In genomic region chr12:6965026-6965661, GRCh38 we compare ENCODE assay signal across 8 cellular contexts. TPM values are rescaled to one million over a fixed set of nuclear protein-coding genes. Genes with fewer than 3 reads are reported as not detected.
DNase-seq lines count a peak whose midpoint lies in the region; TF ChIP-seq lines count a peak whose summit lies in the region.

No MANE protein-coding gene starts in this region.

- H3K27me3 Mint-ChIP-seq in activated T-helper 2 cell treated with anti-CD3 and anti-CD28 coated beads, Interferon-gamma antibody, Interleukin-2, Interleukin-4, amounts not matched to agents 10 μg/mL and 5 μg/mL and 100 μg/mL, durations not matched to agents 14 hours and 24 hours and 36 hours (ENCODE audit: low read depth) = no peaks in the 10 kb centered on the region

- DNase-seq in AG08395 (ENCODE audit: low spot score) (peak; percentile 89), LHCN-M2 (ENCODE audit: low read depth) (peak; percentile 81), RPMI7951 (ENCODE audit: low read depth) (peak; percentile 67), fibroblast of the conjunctiva (ENCODE audit: low read depth) (peak; percentile 82), nucleus accumbens (lab: John Stamatoyannopoulos, UW) (peak in 51 of 56 donors; percentile 31 to 88 (median 62)), suprapubic skin (ENCODE audit: low spot score in 2 of 2) (peak; percentile 91 to 95)
- peak; percentile 80 for DNase-seq in activated T-helper 2 cell treated with anti-CD3 and anti-CD28 coated beads, Interferon-gamma antibody, Interleukin-2, Interleukin-4, amounts not matched to agents 10 μg/mL and 5 μg/mL and 100 μg/mL, durations not matched to agents 14 hours and 24 hours and 36 hours (ENCODE audit: low spot score)

- TF ChIP-seq POLR2A in GM18951 (IDR thresholded peaks at IDR 0.05; ENCODE audit: extremely low read depth, insufficient read depth, insufficient read length) (peak; percentile 40), suprapubic skin (IDR thresholded peaks at IDR 0.05) (no peak)

- in situ Hi-C loops in GM18951 (cut with MboI; ENCODE audit: low sequenced_read_pairs, unreplicated experiment) = no loop called here

- H3K9me3 ChIP-seq in suprapubic skin = no peaks in the 10 kb centered on the region

- no peak for TF ChIP-seq EP300 in suprapubic skin (IDR thresholded peaks at IDR 0.05)

- H3K4me3 ChIP-seq in suprapubic skin = peak overlapping the region; percentile 60

- peaks cover 40% of the 10 kb centered on the region for H3K36me3 ChIP-seq in suprapubic skin

- H3K27ac Mint-ChIP-seq in activated T-helper 2 cell treated with anti-CD3 and anti-CD28 coated beads, Interferon-gamma antibody, Interleukin-2, Interleukin-4, amounts not matched to agents 10 μg/mL and 5 μg/mL and 100 μg/mL, durations not matched to agents 14 hours and 24 hours and 36 hours = peak overlapping the region; percentile 75

- 22% methylated on average over 8 of the region's 12 CpGs for WGBS in suprapubic skin

- H3K27ac ChIP-seq in suprapubic skin = peak overlapping the region; percentile 93

- TF ChIP-seq CTCF in suprapubic skin (IDR thresholded peaks at IDR 0.05) = peak; percentile 89 to 92

- intact Hi-C loops in activated T-helper 2 cell treated with anti-CD3 and anti-CD28 coated beads, Interferon-gamma antibody, Interleukin-2, Interleukin-4, amounts not matched to agents 10 μg/mL and 5 μg/mL and 100 μg/mL, durations not matched to agents 14 hours and 24 hours and 36 hours (cut with micrococcal nuclease) = loop anchor here (1.0 to 2.0 kb wide), 2 partner anchors 21 to 40 kb away; partner anchors contain the start of gene C12orf57

- H3K36me3 Mint-ChIP-seq in activated T-helper 2 cell treated with anti-CD3 and anti-CD28 coated beads, Interferon-gamma antibody, Interleukin-2, Interleukin-4, amounts not matched to agents 10 μg/mL and 5 μg/mL and 100 μg/mL, durations not matched to agents 14 hours and 24 hours and 36 hours (ENCODE audit: low read depth) = peaks cover 71% of the 10 kb centered on the region

- H3K9me3 Mint-ChIP-seq in activated T-helper 2 cell treated with anti-CD3 and anti-CD28 coated beads, Interferon-gamma antibody, Interleukin-2, Interleukin-4, amounts not matched to agents 10 μg/mL and 5 μg/mL and 100 μg/mL, durations not matched to agents 14 hours and 24 hours and 36 hours = no peaks in the 10 kb centered on the region

- H3K4me1 ChIP-seq in suprapubic skin = peaks cover 84% of the 10 kb centered on the region

- H3K4me1 Mint-ChIP-seq in activated T-helper 2 cell treated with anti-CD3 and anti-CD28 coated beads, Interferon-gamma antibody, Interleukin-2, Interleukin-4, amounts not matched to agents 10 μg/mL and 5 μg/mL and 100 μg/mL, durations not matched to agents 14 hours and 24 hours and 36 hours (ENCODE audit: low read depth) = peaks cover 48% of the 10 kb centered on the region

- H3K27me3 ChIP-seq in suprapubic skin = no peaks in the 10 kb centered on the region

- H3K4me3 Mint-ChIP-seq in activated T-helper 2 cell treated with anti-CD3 and anti-CD28 coated beads, Interferon-gamma antibody, Interleukin-2, Interleukin-4, amounts not matched to agents 10 μg/mL and 5 μg/mL and 100 μg/mL, durations not matched to agents 14 hours and 24 hours and 36 hours (ENCODE audit: low read depth) = no peak overlapping the region

RNA-seq across cellular contexts. Expression of gene PHB2, which starts 5.3 kb away (rescaled TPM):
- total RNA-seq in LHCN-M2 (2014; rRNA removed) = 302 and 330 TPM in 2 replicates
- polyA plus RNA-seq in LHCN-M2 (2012) = 179 TPM
- 263 and 303 TPM in 2 replicates for total RNA-seq in RPMI7951 (2014; rRNA removed; shearing (Covaris generic))
- total RNA-seq in activated T-helper 2 cell treated with anti-CD3 and anti-CD28 coated beads, Interferon-gamma antibody, Interleukin-2, Interleukin-4, amounts not matched to agents 10 μg/mL and 5 μg/mL and 100 μg/mL, durations not matched to agents 14 hours and 24 hours and 36 hours = 381 and 391 TPM in 2 replicates
- 100 to 1,000 TPM; 161 to 232 (median 207) TPM for total RNA-seq in suprapubic skin

RNA-seq across cellular contexts. Expression of gene EMG1, which starts 5.6 kb away (rescaled TPM):
- total RNA-seq in LHCN-M2 (2014; rRNA removed) (39.1 and 61.7 TPM in 2 replicates), suprapubic skin (10 to 100 TPM; 12.3 to 27.0 (median 22.1) TPM)
- 80.8 TPM for polyA plus RNA-seq in LHCN-M2 (2012)
- total RNA-seq in RPMI7951 (2014; rRNA removed; shearing (Covaris generic)) = 68.5 and 72.8 TPM in 2 replicates
- total RNA-seq in activated T-helper 2 cell treated with anti-CD3 and anti-CD28 coated beads, Interferon-gamma antibody, Interleukin-2, Interleukin-4, amounts not matched to agents 10 μg/mL and 5 μg/mL and 100 μg/mL, durations not matched to agents 14 hours and 24 hours and 36 hours = 104 and 112 TPM in 2 replicates

RNA-seq across cellular contexts. Expression of gene PTPN6, which starts 14.0 kb away (rescaled TPM):
- total RNA-seq in LHCN-M2 (2014; rRNA removed) (not detected in 2 replicates), suprapubic skin (10 to 100 TPM; 18.5 to 59.1 (median 39.4) TPM)
- polyA plus RNA-seq in LHCN-M2 (2012) = not detected
- total RNA-seq in RPMI7951 (2014; rRNA removed; shearing (Covaris generic)) = 0.24 TPM in 1 of 2 replicates, not detected in the other
- 250 and 252 TPM in 2 replicates for total RNA-seq in activated T-helper 2 cell treated with anti-CD3 and anti-CD28 coated beads, Interferon-gamma antibody, Interleukin-2, Interleukin-4, amounts not matched to agents 10 μg/mL and 5 μg/mL and 100 μg/mL, durations not matched to agents 14 hours and 24 hours and 36 hours

RNA-seq across cellular contexts. Expression of gene C12orf57, which starts 21.3 kb away (rescaled TPM):
- total RNA-seq in LHCN-M2 (2014; rRNA removed) = 185 and 223 TPM in 2 replicates
- polyA plus RNA-seq in LHCN-M2 (2012) = 258 TPM
- 245 and 274 TPM in 2 replicates for total RNA-seq in RPMI7951 (2014; rRNA removed; shearing (Covaris generic))
- 158 and 173 TPM in 2 replicates for total RNA-seq in activated T-helper 2 cell treated with anti-CD3 and anti-CD28 coated beads, Interferon-gamma antibody, Interleukin-2, Interleukin-4, amounts not matched to agents 10 μg/mL and 5 μg/mL and 100 μg/mL, durations not matched to agents 14 hours and 24 hours and 36 hours
- 100 to 1,000 TPM; 251 to 495 (median 436) TPM for total RNA-seq in suprapubic skin

RNA-seq across cellular contexts. Expression of gene RNU7-1, which starts 21.5 kb away (rescaled TPM):
- total RNA-seq in LHCN-M2 (2014; rRNA removed) (not detected in 2 replicates), suprapubic skin (not detected)
- not detected for polyA plus RNA-seq in LHCN-M2 (2012)
- total RNA-seq in RPMI7951 (2014; rRNA removed; shearing (Covaris generic)) = not detected in 2 replicates
- total RNA-seq in activated T-helper 2 cell treated with anti-CD3 and anti-CD28 coated beads, Interferon-gamma antibody, Interleukin-2, Interleukin-4, amounts not matched to agents 10 μg/mL and 5 μg/mL and 100 μg/mL, durations not matched to agents 14 hours and 24 hours and 36 hours = not detected in 2 replicates

Comparison
In these comparisons a context has a peak if more than half of its experiments do, and no peak if none do; other contexts are left out.
1. Peak in every context shown above with its lines: DNase-seq, H3K4me3 ChIP-seq and H3K27ac ChIP-seq.
2. RNA of gene PTPN6, which starts 14.0 kb away (total RNA-seq): 250 to 252 TPM in activated T-helper 2 cell treated with anti-CD3 and anti-CD28 coated beads, Interferon-gamma antibody, Interleukin-2, Interleukin-4, amounts not matched to agents 10 μg/mL and 5 μg/mL and 100 μg/mL, durations not matched to agents 14 hours and 24 hours and 36 hours and 18.5 to 59.1 TPM in suprapubic skin; 0.24 TPM in RPMI7951 and not detected in LHCN-M2; every median in the first group is over 10 times any median in the second.